Comparison of ENCODE assay signal across 22 cellular contexts in the genomic region with DNA sequence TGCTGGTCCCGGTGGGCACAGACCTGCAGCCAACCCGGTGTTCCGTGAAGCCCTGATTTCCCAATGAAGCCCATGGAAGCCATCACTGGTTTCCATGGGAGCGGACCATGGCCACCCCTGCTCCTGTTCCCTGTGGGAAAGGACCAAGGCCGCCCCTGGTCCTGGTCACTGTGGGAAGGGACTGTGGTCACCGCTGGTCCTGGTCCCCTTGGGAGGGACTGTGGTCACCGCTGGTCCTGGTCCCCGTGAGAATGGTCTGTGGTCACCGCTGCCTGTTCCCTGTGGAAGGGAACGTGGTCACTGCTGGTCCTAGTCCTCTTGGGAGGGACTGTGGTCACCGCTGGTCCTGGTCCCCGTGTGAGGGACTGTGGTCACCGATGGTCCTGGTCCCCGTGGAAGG. TPM values are rescaled to one million over a fixed set of nuclear protein-coding genes. Genes with fewer than 3 reads are reported as not detected.
DNase-seq lines count a peak whose midpoint lies in the region; TF ChIP-seq lines count a peak whose summit lies in the region.
"Had no signal": no experiment of that assay in that cellular context is flagged by ENCODE, and none has a peak within 500 bp of the region (broad histone marks: within the 10 kb centered on the region; RNA-seq: fewer than 3 reads in every experiment).

No MANE protein-coding gene starts in this region.

- peak overlapping the region; percentile 18 to 92 (median 80) for H3K27ac Mint-ChIP-seq in CD14-positive monocyte
- H3K27ac Mint-ChIP-seq: activated CD4-positive, alpha-beta memory T cell treated with anti-CD3 and anti-CD28 coated beads, Interleukin-2, amount 10 ng/mL, durations not matched to agents 7 days and 5 days; HFFc6 had no signal

- H3K4me1 ChIP-seq in NT2/D1 (ENCODE audit: insufficient read depth, insufficient read length) (peaks cover 6% of the 10 kb centered on the region), iPS-15b (ENCODE audit: control insufficient read depth, insufficient read depth, low read length) (peaks cover 2% of the 10 kb centered on the region)
- H3K4me1 ChIP-seq: adrenal gland, breast epithelium had no signal

- peaks cover 2 to 11% (median 6%) of the 10 kb centered on the region in 3 donors for H3K27me3 Mint-ChIP-seq in CD14-positive monocyte (ENCODE audit: low read depth in 3 of 3)

- H3K27me3 ChIP-seq in NT2/D1 (ENCODE audit: insufficient read depth, insufficient read length) (peaks cover 14% of the 10 kb centered on the region), iPS-15b (ENCODE audit: control insufficient read depth, insufficient read depth, low read length) (peaks cover 12% of the 10 kb centered on the region)

- DNase-seq in CD14-positive monocyte (ENCODE audit: low spot score): no peak
- DNase-seq in NT2/D1 (ENCODE audit: low read depth, low spot score): no peak
- DNase-seq in posterior vena cava (ENCODE audit: low spot score): peak; percentile 64
- no peak for DNase-seq in NCI-H748 (lab: John Stamatoyannopoulos, UW; ENCODE audit: unreplicated experiment)
- no peak for DNase-seq in NCI-H446 treated with DMSO at 0.1 percent for 48 hours (lab: John Stamatoyannopoulos, UW)
- DNase-seq in HuH-7.5 (ENCODE audit: low spot score): no peak
- DNase-seq in UCSD-AML1 (lab: John Stamatoyannopoulos, UW; ENCODE audit: unreplicated experiment): no peak
- DNase-seq: activated CD4-positive, alpha-beta memory T cell treated with anti-CD3 and anti-CD28 coated beads, Interleukin-2, amount 10 ng/mL, durations not matched to agents 7 days and 5 days; activated gamma-delta T cell treated with Interleukin-2 at 50 U/mL for 16 hours; adrenal gland; cortex of kidney; heart right ventricle; HFFc6; NCI-H2227 treated with DMSO at 0.1 percent for 48 hours; right cardiac atrium; Right ventricle myocardium superior; SW 1271 had no signal

- peak overlapping the region; percentile 65 to 69 for H3K4me3 Mint-ChIP-seq in CD14-positive monocyte
- H3K4me3 Mint-ChIP-seq: activated CD4-positive, alpha-beta memory T cell treated with anti-CD3 and anti-CD28 coated beads, Interleukin-2, amount 10 ng/mL, durations not matched to agents 7 days and 5 days; HFFc6 had no signal

- H3K4me3 ChIP-seq in NT2/D1 (ENCODE audit: insufficient read length, low read depth) (peak overlapping the region; percentile 64), iPS-15b (ENCODE audit: low read depth, low read length) (peak overlapping the region; percentile 40)
- H3K4me3 ChIP-seq: lung had no signal

- intact Hi-C loops in CD14-positive monocyte (cut with micrococcal nuclease): loop anchor here in 1 of 2 donors (5.0 kb wide), 2 partner anchors 36 to 64 kb away; no protein-coding TSS in a partner anchor
- intact Hi-C loops in posterior vena cava (cut with DNase I): no loop called here

- no peak for TF ChIP-seq CTCF in CD14-positive monocyte (IDR thresholded peaks at IDR 0.05)

- H3K36me3 Mint-ChIP-seq in CD14-positive monocyte: peaks cover 13 to 26% of the 10 kb centered on the region in 2 donors

- H3K9me3 ChIP-seq in NT2/D1 (ENCODE audit: insufficient read depth, low read length) (no peaks in the 10 kb centered on the region), iPS-15b (ENCODE audit: control insufficient read depth, insufficient read depth, low read length) (no peaks in the 10 kb centered on the region)
- H3K9me3 ChIP-seq: adrenal gland, breast epithelium, heart right ventricle had no signal

- H3K9ac ChIP-seq in NT2/D1 (ENCODE audit: insufficient read length, low read depth) (peak overlapping the region; percentile 66), iPS-15b (ENCODE audit: low read depth, low read length) (no peak overlapping the region)

- peaks cover 0 to 13% (median 2%) of the 10 kb centered on the region in 7 donors for H3K9me3 Mint-ChIP-seq in CD14-positive monocyte
- H3K9me3 Mint-ChIP-seq: activated CD4-positive, alpha-beta memory T cell treated with anti-CD3 and anti-CD28 coated beads, Interleukin-2, amount 10 ng/mL, durations not matched to agents 7 days and 5 days had no signal

- H3K36me3 ChIP-seq in NT2/D1 (ENCODE audit: insufficient read depth, insufficient read length, low read length): no peaks in the 10 kb centered on the region
- no peaks in the 10 kb centered on the region for H3K36me3 ChIP-seq in iPS-15b (ENCODE audit: control insufficient read depth, insufficient read depth, low read length)
- H3K36me3 ChIP-seq: adrenal gland, breast epithelium, heart right ventricle had no signal

- peaks cover 49% of the 10 kb centered on the region for H3K4me1 Mint-ChIP-seq in CD14-positive monocyte
- H3K4me1 Mint-ChIP-seq: activated CD4-positive, alpha-beta memory T cell treated with anti-CD3 and anti-CD28 coated beads, Interleukin-2, amount 10 ng/mL, durations not matched to agents 7 days and 5 days had no signal

RNA-seq across cellular contexts. Expression of a gene that starts 0.4 kb away (rescaled TPM):
- 10 to 100 TPM; 40.6 to 55.6 TPM for polyA plus RNA-seq in CD14-positive monocyte
- 1 to 10 TPM in 1 of 2 donors, under 1 TPM in 1; 0.67 to 1.9 TPM for total RNA-seq in posterior vena cava
- total RNA-seq: A673; activated CD4-positive, alpha-beta memory T cell treated with anti-CD3 and anti-CD28 coated beads, Interleukin-2, amount 10 ng/mL, durations not matched to agents 7 days and 5 days; HFFc6; LHCN-M2 had no signal

RNA-seq across cellular contexts. Expression of a gene that starts 29.1 kb away (rescaled TPM):
- 10 to 100 TPM in 1 of 2 donors, 1 to 10 TPM in 1; 5.4 to 14.8 TPM for polyA plus RNA-seq in CD14-positive monocyte
- 10 to 100 TPM; 26.8 to 27.0 TPM for total RNA-seq in posterior vena cava
